8 cellular contexts compared by ENCODE assay signal in the genomic region with DNA sequence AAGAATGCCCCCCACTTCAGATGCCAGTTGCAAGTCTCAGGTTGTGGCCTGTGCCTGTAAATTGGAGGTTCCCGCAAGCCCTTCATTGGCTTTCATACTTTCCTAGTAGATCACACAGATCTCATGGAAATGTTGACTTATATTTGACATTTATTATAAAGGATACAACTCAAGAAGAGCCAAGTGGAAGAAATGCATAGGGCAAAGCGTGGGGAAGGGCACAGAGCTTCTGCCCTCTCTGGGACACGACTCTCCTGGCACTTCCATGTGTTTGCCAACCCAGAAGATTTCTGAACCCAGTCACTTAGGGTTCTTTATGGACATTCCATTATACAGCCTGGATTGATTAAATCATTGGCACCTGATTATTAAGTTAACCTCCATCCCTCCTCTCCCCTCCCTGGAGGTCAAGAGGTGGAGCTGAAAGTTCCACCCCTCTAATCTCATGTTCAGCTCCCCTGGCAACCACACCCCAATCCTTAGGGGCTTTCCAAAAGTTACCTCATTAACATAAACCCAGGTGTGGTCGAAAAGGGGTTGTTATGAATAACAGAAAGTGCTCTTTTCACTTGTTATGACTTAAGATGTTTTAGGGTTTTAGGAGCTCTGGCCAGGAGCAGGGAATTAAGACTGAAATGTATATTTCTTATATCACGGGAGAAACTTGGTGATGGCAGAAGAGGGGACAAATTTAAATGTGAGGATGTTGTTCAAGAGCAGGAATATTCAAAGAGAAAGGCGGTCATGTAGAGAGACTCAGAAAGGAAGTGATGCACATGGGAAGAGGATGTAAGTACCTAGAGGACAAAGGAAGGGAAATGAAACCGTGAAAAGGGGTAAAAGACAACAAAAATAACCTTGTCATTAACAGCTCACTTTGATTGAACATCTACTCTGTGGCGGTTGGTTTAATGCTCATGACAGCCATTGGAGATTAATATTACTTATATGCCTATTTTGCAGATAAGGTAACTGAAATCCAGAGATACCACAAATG. TPM values are rescaled to one million over a fixed set of nuclear protein-coding genes. Genes with fewer than 3 reads are reported as not detected.
DNase-seq lines count a peak whose midpoint lies in the region; ATAC-seq and TF ChIP-seq lines count a peak whose summit lies in the region.

No MANE protein-coding gene starts in this region.

- H3K27me3 ChIP-seq in KMS-11 (ENCODE audit: insufficient read depth, low read depth): no peaks in the 10 kb centered on the region
- H3K27me3 ChIP-seq in lower lobe of right lung (ENCODE audit: low read depth): no peaks in the 10 kb centered on the region

- no peak overlapping the region for H3K27ac Mint-ChIP-seq in Calu3 (ENCODE audit: unreplicated experiment)

- peak overlapping the region; percentile 78 for H3K27ac ChIP-seq in KMS-11
- peak overlapping the region; percentile 25 for H3K27ac ChIP-seq in lower lobe of right lung

- no peak overlapping the region for H3K4me3 Mint-ChIP-seq in Calu3 (ENCODE audit: low read depth, unreplicated experiment)

- H3K9me3 Mint-ChIP-seq in Calu3 (ENCODE audit: low read depth, unreplicated experiment): no peaks in the 10 kb centered on the region

- H3K36me3 ChIP-seq in KMS-11 (ENCODE audit: insufficient read depth) (no peaks in the 10 kb centered on the region), lower lobe of right lung (peaks cover 99% of the 10 kb centered on the region)

- CTCF ChIA-PET in Calu3 (lab: Charles Lee): no interaction called here

- BruUV-seq in Calu3 (replicated peaks; lab: Mats Ljungman, UMichigan): no TSS peak

- TF ChIP-seq CTCF in KMS-11 (conservative IDR thresholded peaks at IDR 0.05; ENCODE audit: low read depth, low read length) (no peak), lower lobe of right lung (IDR thresholded peaks at IDR 0.05) (no peak), Calu3 (IDR thresholded peaks at IDR 0.05; ENCODE audit: unreplicated experiment) (no peak)

- DNase-seq in lower lobe of right lung: no peak
- no peak for DNase-seq in NCI-H748 treated with DMSO at 0.1 percent for 48 hours (lab: John Stamatoyannopoulos, UW)
- DNase-seq in NCI-H748 (lab: John Stamatoyannopoulos, UW; ENCODE audit: unreplicated experiment): no peak
- DNase-seq in AG08396 (ENCODE audit: low spot score): no peak
- DNase-seq in Calu3: no peak

- no peaks in the 10 kb centered on the region for H3K9me3 ChIP-seq in lower lobe of right lung

- no peaks in the 10 kb centered on the region for H3K79me2 ChIP-seq in KMS-11 (ENCODE audit: insufficient read depth, low read depth)

- H3K4me1 ChIP-seq in KMS-11 (ENCODE audit: low read depth, poor library complexity, severe bottlenecking) (peaks cover 77% of the 10 kb centered on the region), lower lobe of right lung (peaks cover 15% of the 10 kb centered on the region)

- H4K20me1 ChIP-seq in KMS-11 (ENCODE audit: insufficient read depth): no peaks in the 10 kb centered on the region

- peak overlapping the region; percentile 77 for H3K4me2 ChIP-seq in KMS-11

- peak overlapping the region; percentile 33 for H3K9ac ChIP-seq in KMS-11

- no peaks in the 10 kb centered on the region for H3K27me3 Mint-ChIP-seq in Calu3 (ENCODE audit: unreplicated experiment)

- peak overlapping the region; percentile 12; the same call in 1 of the 2 replicates for H2AFZ ChIP-seq in KMS-11 (ENCODE audit: low read depth)

- H3K36me3 Mint-ChIP-seq in Calu3 (ENCODE audit: insufficient read depth, unreplicated experiment): peaks cover 9% of the 10 kb centered on the region

- H3K4me3 ChIP-seq in KMS-11 (IDR thresholded peaks at IDR 0.05; ENCODE audit: insufficient read depth, low read depth, low read length) (no peak overlapping the region), lower lobe of right lung (no peak overlapping the region)

- no peaks in the 10 kb centered on the region for H3K4me1 Mint-ChIP-seq in Calu3 (ENCODE audit: low read depth, unreplicated experiment)

- intact Hi-C loops in lower lobe of right lung (cut with DNase I) (no loop called here), Calu3 (cut with micrococcal nuclease; ENCODE audit: unreplicated experiment) (no loop called here)

- ATAC-seq in GM18508 (IDR thresholded peaks at IDR 0.05; ENCODE audit: insufficient read depth, unreplicated experiment) (peak; percentile 68), GM21717 (IDR thresholded peaks at IDR 0.05; ENCODE audit: unreplicated experiment) (peak; percentile 72), lower lobe of right lung (peak in 1 of 2 donors; percentile 50)

RNA-seq across cellular contexts. Expression of gene SP100, which starts 31.8 kb away (rescaled TPM):
- total RNA-seq in lower lobe of right lung: 162 TPM
- total RNA-seq in Calu3 (2022): 110 and 173 TPM in 2 replicates
